In genomic region chr18:15071311-15071710, GRCh38 we compare ENCODE assay signal across 8 cellular contexts.
A peak's percentile ranks its signal among the peaks of the same experiment; 100 is the strongest.
DNase-seq lines count a peak whose midpoint lies in the region; ATAC-seq and FAIRE-seq lines count a peak whose summit lies in the region.
"Not testable (repeated sequence)": the region's sequence is repeated elsewhere in the genome, so short reads cannot be mapped to it uniquely, and the experiment has no call there.

No MANE protein-coding gene starts in this region.

- H3K27me3 ChIP-seq in small intestine (ENCODE audit: control insufficient read depth in 2 of 2, insufficient read depth in 2 of 2, low read length in 2 of 2): not testable (repeated sequence)

- H3K27ac ChIP-seq in small intestine (ENCODE audit: low read depth in 1 of 2, low read length in 1 of 2): not testable (repeated sequence)

- not testable (repeated sequence) for H3K36me3 ChIP-seq in small intestine (ENCODE audit: control insufficient read depth in 2 of 2, insufficient read depth in 2 of 2, low read length in 2 of 2)

- 45 to 77% (median 63%) methylated on average over 2 of the region's 2 CpGs for whole genome bisulfite sequencing in small intestine, 3 donors

- ATAC-seq in Right ventricle myocardium inferior: peak; percentile 42

- peak; percentile 9 for DNase-seq in D341Med (ENCODE audit: low spot score)
- DNase-seq in DMS 273 treated with DMSO at 0.1 percent for 48 hours (lab: John Stamatoyannopoulos, UW): peak; percentile 84
- peak; percentile 78 for DNase-seq in NCI-H1694 treated with DMSO at 0.1 percent for 48 hours (lab: John Stamatoyannopoulos, UW)
- DNase-seq in NCI-H446 (lab: John Stamatoyannopoulos, UW): peak; percentile 78 to 89
- DNase-seq in NCI-H524 treated with DMSO at 0.1 percent for 48 hours (lab: John Stamatoyannopoulos, UW): peak; percentile 88
- DNase-seq in OCI-M1 (lab: John Stamatoyannopoulos, UW): peak; percentile 5
- DNase-seq in Right ventricle myocardium inferior (ENCODE audit: missing footprints); small intestine: not testable (repeated sequence)

- H3K4me3 ChIP-seq in small intestine (ENCODE audit: low read depth in 1 of 2, low read length in 2 of 2): not testable (repeated sequence)

- H3K4me1 ChIP-seq in small intestine (ENCODE audit: control insufficient read depth in 2 of 2, insufficient read depth in 1 of 2, low read depth in 1 of 2, low read length in 1 of 2): not testable (repeated sequence)

- not testable (repeated sequence) for H3K9me3 ChIP-seq in small intestine (ENCODE audit: control insufficient read depth, low read depth)

- FAIRE-seq in small intestine (lab: Jason Lieb, UNC): peak; percentile 33

- intact Hi-C loops in Right ventricle myocardium inferior (cut with DNase I): not testable (repeated sequence)
